ENCODE assay signal across 18 cellular contexts in the genomic region with DNA sequence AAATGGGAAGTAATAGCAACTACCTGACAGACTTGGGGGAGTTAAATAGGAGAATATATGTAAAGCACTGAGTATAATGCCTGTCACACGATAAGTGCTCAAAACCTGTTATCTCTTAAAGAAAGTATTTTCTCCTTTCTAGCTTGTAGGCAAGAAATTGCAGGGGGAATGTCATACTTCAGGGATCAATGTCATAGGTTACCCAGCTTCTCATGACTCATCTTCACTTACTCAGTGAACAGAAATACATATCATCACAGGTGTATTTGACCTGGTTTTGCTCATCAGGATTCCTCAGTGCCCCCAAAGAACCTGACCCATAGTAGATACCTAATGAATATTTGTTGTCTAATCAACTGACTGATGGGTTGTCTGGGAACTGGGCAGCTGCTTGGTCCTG.
DNase-seq lines count a peak whose midpoint lies in the region; ATAC-seq, FAIRE-seq and TF ChIP-seq lines count a peak whose summit lies in the region.
"Had no signal": no experiment of that assay in that cellular context is flagged by ENCODE, and none has a peak within 500 bp of the region (broad histone marks: within the 10 kb centered on the region; RNA-seq: fewer than 3 reads in every experiment).

No MANE protein-coding gene starts in this region.

- POLR2A ChIA-PET in PC-3 (lab: Charles Lee; ENCODE audit: unreplicated experiment): no interaction called here
- POLR2A ChIA-PET in PC-9 (lab: Charles Lee; ENCODE audit: unreplicated experiment): interaction anchor here (0.8 kb wide), 1 partner anchor 30 kb away, joined by 7 read pairs; no protein-coding TSS in a partner anchor

- intact Hi-C loops in PC-3 (cut with micrococcal nuclease) (no loop called here), PC-9 (cut with micrococcal nuclease; ENCODE audit: unreplicated experiment) (no loop called here)

- H3K36me3 ChIP-seq in PC-3 (ENCODE audit: low read depth, low read length) (no peaks in the 10 kb centered on the region), bronchial epithelial cell (ENCODE audit: control insufficient read depth, insufficient read depth, low read length) (no peaks in the 10 kb centered on the region), PC-9 (ENCODE audit: low read depth) (no peaks in the 10 kb centered on the region)
- H3K36me3 ChIP-seq: BLaER1 treated with 17β-estradiol and CSF1 and Interleukin-3, amounts not matched to agents 10 nM and 100 nM had no signal

- no peak overlapping the region for H3K27ac ChIP-seq in PC-3 (ENCODE audit: low read length)
- H3K27ac ChIP-seq in PC-9: no peak overlapping the region
- H3K27ac ChIP-seq: BLaER1 treated with 17β-estradiol and CSF1 and Interleukin-3, amounts not matched to agents 10 nM and 100 nM had no signal

- DNase-seq in ELR (ENCODE audit: low read depth) (peak; percentile 8), PC-3 (peak; percentile 7), bronchial epithelial cell (ENCODE audit: low read depth) (peak; percentile 34), nucleus accumbens (lab: John Stamatoyannopoulos, UW) (no peak), PC-9 (no peak)
- DNase-seq in stimulated activated naive CD8-positive, alpha-beta T cell treated with anti-CD3 and anti-CD28 coated beads, Interleukin-15, amount 100 ng/mL, for 72 hours: no peak
- DNase-seq: 8988T, ACHN, Calu3, DMS 273 treated with DMSO at 0.1 percent for 48 hours, HCEC 1CT, HFFc6 had no signal

- no peak overlapping the region for H3K4me3 Mint-ChIP-seq in nephron
- no peak overlapping the region for H3K4me3 Mint-ChIP-seq in stimulated activated naive CD8-positive, alpha-beta T cell treated with anti-CD3 and anti-CD28 coated beads, Interleukin-15, amount 100 ng/mL, for 72 hours
- H3K4me3 Mint-ChIP-seq: HFFc6 had no signal

- ATAC-seq in PC-3 (no peak), GM18867 (IDR thresholded peaks at IDR 0.05; ENCODE audit: unreplicated experiment) (no peak)
- ATAC-seq in stimulated activated naive CD8-positive, alpha-beta T cell treated with anti-CD3 and anti-CD28 coated beads, Interleukin-15, amount 100 ng/mL, for 72 hours: no peak

- H3K79me2 ChIP-seq in PC-3 (ENCODE audit: low read length) (no peaks in the 10 kb centered on the region), PC-9 (ENCODE audit: low read depth) (no peaks in the 10 kb centered on the region)

- H3F3A ChIP-seq in PC-3 (ENCODE audit: low read length, unreplicated experiment) (no peaks in the 10 kb centered on the region), PC-9 (ENCODE audit: insufficient read depth, low read depth) (no peaks in the 10 kb centered on the region)

- H3K36me3 Mint-ChIP-seq in nephron (ENCODE audit: low read depth): no peaks in the 10 kb centered on the region
- H3K36me3 Mint-ChIP-seq: CD4-positive, CD25-positive, alpha-beta regulatory T cell had no signal

- H3K4me1 ChIP-seq in PC-3 (ENCODE audit: insufficient read depth, low read length): no peaks in the 10 kb centered on the region
- H3K4me1 ChIP-seq in PC-9 (replicated peaks; ENCODE audit: insufficient read depth): no peaks in the 10 kb centered on the region

- peak overlapping the region; percentile 51 to 77 (median 61) for H3K27ac Mint-ChIP-seq in nephron
- H3K27ac Mint-ChIP-seq in stimulated activated naive CD8-positive, alpha-beta T cell treated with anti-CD3 and anti-CD28 coated beads, Interleukin-15, amount 100 ng/mL, for 72 hours: no peak overlapping the region
- H3K27ac Mint-ChIP-seq: CD4-positive, CD25-positive, alpha-beta regulatory T cell; HFFc6 had no signal

- H4K20me1 ChIP-seq in PC-3 (ENCODE audit: low read length): no peaks in the 10 kb centered on the region
- H4K20me1 ChIP-seq in PC-9 (ENCODE audit: insufficient read depth): no peaks in the 10 kb centered on the region
- H4K20me1 ChIP-seq: BLaER1 treated with 17β-estradiol and CSF1 and Interleukin-3, amounts not matched to agents 10 nM and 100 nM had no signal

- no peaks in the 10 kb centered on the region for H3K9me3 Mint-ChIP-seq in nephron
- no peaks in the 10 kb centered on the region for H3K9me3 Mint-ChIP-seq in stimulated activated naive CD8-positive, alpha-beta T cell treated with anti-CD3 and anti-CD28 coated beads, Interleukin-15, amount 100 ng/mL, for 72 hours
- H3K9me3 Mint-ChIP-seq: CD4-positive, CD25-positive, alpha-beta regulatory T cell; HFFc6 had no signal

- H3K9me2 ChIP-seq in PC-3 (replicated peaks; ENCODE audit: low read length) (no peaks in the 10 kb centered on the region), PC-9 (ENCODE audit: insufficient read depth) (no peaks in the 10 kb centered on the region; the same call in 1 of the 2 replicates)

- H3K4me2 ChIP-seq in PC-3 (ENCODE audit: low read length): no peak overlapping the region
- no peak overlapping the region for H3K4me2 ChIP-seq in PC-9

- TF ChIP-seq CTCF in PC-3 (conservative IDR thresholded peaks at IDR 0.05; ENCODE audit: low read depth, low read length) (no peak), bronchial epithelial cell (IDR thresholded peaks at IDR 0.05; ENCODE audit: insufficient read depth, low read length, severe bottlenecking) (no peak), nephron (IDR thresholded peaks at IDR 0.05; ENCODE audit: unreplicated experiment in 3 of 3) (no peak), PC-9 (conservative IDR thresholded peaks at IDR 0.05) (no peak)

- peaks cover 35% of the 10 kb centered on the region for H3K4me1 Mint-ChIP-seq in nephron
- no peaks in the 10 kb centered on the region for H3K4me1 Mint-ChIP-seq in stimulated activated naive CD8-positive, alpha-beta T cell treated with anti-CD3 and anti-CD28 coated beads, Interleukin-15, amount 100 ng/mL, for 72 hours

- H3K9ac ChIP-seq in PC-3 (ENCODE audit: low read length): no peak overlapping the region
- H3K9ac ChIP-seq: BLaER1 treated with 17β-estradiol and CSF1 and Interleukin-3, amounts not matched to agents 10 nM and 100 nM had no signal

- no peak overlapping the region for H3K4me3 ChIP-seq in PC-3 (ENCODE audit: low read length)
- no peak overlapping the region for H3K4me3 ChIP-seq in bronchial epithelial cell (ENCODE audit: low read depth, low read length)
- H3K4me3 ChIP-seq in PC-9: no peak overlapping the region
- H3K4me3 ChIP-seq: BLaER1 treated with 17β-estradiol and CSF1 and Interleukin-3, amounts not matched to agents 10 nM and 100 nM had no signal

- FAIRE-seq in bronchial epithelial cell (lab: Jason Lieb, UNC): no peak
- FAIRE-seq: GM12892, GM19239 had no signal

- BruUV-seq in PC-3 (replicated peaks; lab: Mats Ljungman, UMichigan) (no TSS peak), PC-9 (replicated peaks; lab: Mats Ljungman, UMichigan) (no TSS peak)

- H2AFZ ChIP-seq in PC-3 (ENCODE audit: low read length) (no peak overlapping the region), PC-9 (no peak overlapping the region)

- H3K9me3 ChIP-seq in PC-3 (ENCODE audit: low read length): no peaks in the 10 kb centered on the region
- H3K9me3 ChIP-seq in PC-9 (ENCODE audit: insufficient read depth, low read depth): peaks cover 17% of the 10 kb centered on the region
- H3K9me3 ChIP-seq: BLaER1 treated with 17β-estradiol and CSF1 and Interleukin-3, amounts not matched to agents 10 nM and 100 nM had no signal

- H3K27me3 ChIP-seq in PC-3 (ENCODE audit: low read length): no peaks in the 10 kb centered on the region
- H3K27me3 ChIP-seq in bronchial epithelial cell (ENCODE audit: control insufficient read depth, insufficient read depth, low read length): no peaks in the 10 kb centered on the region
- no peaks in the 10 kb centered on the region for H3K27me3 ChIP-seq in PC-9 (ENCODE audit: insufficient read depth, low read depth)
- H3K27me3 ChIP-seq: BLaER1 treated with 17β-estradiol and CSF1 and Interleukin-3, amounts not matched to agents 10 nM and 100 nM had no signal

- CTCF ChIA-PET in PC-3 (lab: Charles Lee) (no interaction called here), PC-9 (lab: Charles Lee) (no interaction called here)

- H3K27me3 Mint-ChIP-seq in nephron (ENCODE audit: low read depth): no peaks in the 10 kb centered on the region
- no peaks in the 10 kb centered on the region for H3K27me3 Mint-ChIP-seq in stimulated activated naive CD8-positive, alpha-beta T cell treated with anti-CD3 and anti-CD28 coated beads, Interleukin-15, amount 100 ng/mL, for 72 hours
- H3K27me3 Mint-ChIP-seq: CD4-positive, CD25-positive, alpha-beta regulatory T cell had no signal

Comparison
In these comparisons a context has a peak if more than half of its experiments do, and no peak if none do; other contexts are left out.
1. DNase-seq: peak in ELR (single experiment), PC-3 (single experiment) and bronchial epithelial cell (single experiment); none in nucleus accumbens (0 of 56), PC-9 (0 of 2) and stimulated activated naive CD8-positive, alpha-beta T cell treated with anti-CD3 and anti-CD28 coated beads, Interleukin-15, amount 100 ng/mL, for 72 hours (0 of 2).
2. H3K27ac Mint-ChIP-seq: peak in nephron (3 of 3); none in stimulated activated naive CD8-positive, alpha-beta T cell treated with anti-CD3 and anti-CD28 coated beads, Interleukin-15, amount 100 ng/mL, for 72 hours (0 of 2).